Comparison of ENCODE assay signal across 21 cellular contexts in genomic region chr1:201251411-201251810, GRCh38. TPM values are rescaled to one million over a fixed set of nuclear protein-coding genes. Genes with fewer than 3 reads are reported as not detected.
DNase-seq lines count a peak whose midpoint lies in the region; TF ChIP-seq lines count a peak whose summit lies in the region.
"Had no signal": no experiment of that assay in that cellular context is flagged by ENCODE, and none has a peak within 500 bp of the region (broad histone marks: within the 10 kb centered on the region; RNA-seq: fewer than 3 reads in every experiment).

No MANE protein-coding gene starts in this region.

- no peak overlapping the region for H2AFZ ChIP-seq in H9 (ENCODE audit: low read length)
- H2AFZ ChIP-seq: GM23338 had no signal

- H2AK5ac ChIP-seq in H9 (ENCODE audit: insufficient read length, low read length), result no peak overlapping the region

- H2BK5ac ChIP-seq in H9 (ENCODE audit: insufficient read length, low read length), result no peak overlapping the region

- no peak overlapping the region for H3K27ac ChIP-seq in H9 (ENCODE audit: insufficient read length, low read depth, low read length)
- H3K27ac ChIP-seq: BLaER1 treated with 17β-estradiol and CSF1 and Interleukin-3, amounts not matched to agents 10 nM and 100 nM had no signal

- no peak for TF ChIP-seq CTCF in GM10248 (IDR thresholded peaks at IDR 0.05; ENCODE audit: control extremely low read depth, extremely low read depth, low read depth, missing control alignments)
- no peak for TF ChIP-seq CTCF in H9 (conservative IDR thresholded peaks at IDR 0.05)
- TF ChIP-seq CTCF in GM20000 (IDR thresholded peaks at IDR 0.05; ENCODE audit: extremely low read depth, missing control alignments), result no peak

- H3K27me3 ChIP-seq in H7 (ENCODE audit: control insufficient read depth, insufficient read depth, low read length), result no peaks in the 10 kb centered on the region
- H3K27me3 ChIP-seq in H9 (ENCODE audit: insufficient read depth, low read length), result no peaks in the 10 kb centered on the region
- H3K27me3 ChIP-seq: BE2C; BLaER1 treated with 17β-estradiol and CSF1 and Interleukin-3, amounts not matched to agents 10 nM and 100 nM had no signal

- H2BK12ac ChIP-seq in H9 (ENCODE audit: insufficient read length, low read depth, low read length), result no peak overlapping the region

- H3T11ph ChIP-seq in H9 (ENCODE audit: low read length), result no peak overlapping the region

- no peak overlapping the region for H2BK20ac ChIP-seq in H9 (ENCODE audit: low read depth, low read length, poor library complexity, severe bottlenecking)

- no peaks in the 10 kb centered on the region for H3K9me3 ChIP-seq in H9 (ENCODE audit: control insufficient read depth, low read depth, low read length)
- H3K9me3 ChIP-seq: BE2C; BLaER1 treated with 17β-estradiol and CSF1 and Interleukin-3, amounts not matched to agents 10 nM and 100 nM had no signal

- H3K9me3 Mint-ChIP-seq in activated CD4-positive, alpha-beta T cell treated with anti-CD3 and anti-CD28 coated beads, Interleukin-2, amount 10 ng/mL, durations not matched to agents 24 days and 14 days, result no peaks in the 10 kb centered on the region
- H3K9me3 Mint-ChIP-seq in H9, result no peaks in the 10 kb centered on the region
- H3K9me3 Mint-ChIP-seq: CD14-positive monocyte; CD4-positive, alpha-beta T cell; CD8-positive, alpha-beta memory T cell; GM23338 had no signal

- no peaks in the 10 kb centered on the region for H3K79me2 ChIP-seq in H9 (ENCODE audit: insufficient read depth, low read length)

- H3K4me1 ChIP-seq in H9 (ENCODE audit: insufficient read depth, low read length), result no peaks in the 10 kb centered on the region
- H3K4me1 ChIP-seq: BE2C had no signal

- CTCF ChIA-PET in GM10248 (lab: Yijun Ruan, JAX), result interaction anchor here (1.0 to 1.9 kb wide), 5 partner anchors 11 to 109 kb away, joined by 3 to 5 read pairs (median 3); no protein-coding TSS in a partner anchor

- peaks cover 4% of the 10 kb centered on the region for H4K20me1 ChIP-seq in H9 (ENCODE audit: control insufficient read depth, insufficient read depth, insufficient read length)
- H4K20me1 ChIP-seq: BLaER1 treated with 17β-estradiol and CSF1 and Interleukin-3, amounts not matched to agents 10 nM and 100 nM had no signal

- no peaks in the 10 kb centered on the region for H3K4me1 Mint-ChIP-seq in activated CD4-positive, alpha-beta T cell treated with anti-CD3 and anti-CD28 coated beads, Interleukin-2, amount 10 ng/mL, durations not matched to agents 24 days and 14 days
- H3K4me1 Mint-ChIP-seq in H9, result no peaks in the 10 kb centered on the region
- H3K4me1 Mint-ChIP-seq: CD14-positive monocyte; CD8-positive, alpha-beta memory T cell; GM23338 had no signal

- no peak overlapping the region for H3K56ac ChIP-seq in H9 (ENCODE audit: insufficient read length, low read depth, low read length)

- H4K5ac ChIP-seq in H9 (ENCODE audit: insufficient read length, low read depth, low read length), result no peak overlapping the region

- H4K8ac ChIP-seq in H9 (replicated peaks; ENCODE audit: insufficient read length, low read depth, low read length), result no peak overlapping the region

- H3K9ac ChIP-seq in H9 (ENCODE audit: extremely low read depth, insufficient read length, low read length), result no peak overlapping the region
- H3K9ac ChIP-seq: BLaER1 treated with 17β-estradiol and CSF1 and Interleukin-3, amounts not matched to agents 10 nM and 100 nM had no signal

- no peak overlapping the region for H3K4ac ChIP-seq in H9 (ENCODE audit: low read depth, low read length)

- no peak overlapping the region for H3K23ac ChIP-seq in H9 (ENCODE audit: insufficient read length, low read depth, low read length)

- H4K91ac ChIP-seq in H9 (ENCODE audit: insufficient read length, low read depth, low read length), result no peak overlapping the region

- POLR2A ChIA-PET in GM10248 (lab: Yijun Ruan, JAX), result no interaction called here

- H2BK15ac ChIP-seq in H9 (ENCODE audit: low read depth, low read length), result no peak overlapping the region

- no peak overlapping the region for H3K27ac Mint-ChIP-seq in activated CD4-positive, alpha-beta T cell treated with anti-CD3 and anti-CD28 coated beads, Interleukin-2, amount 10 ng/mL, durations not matched to agents 24 days and 14 days
- H3K27ac Mint-ChIP-seq in H9, result no peak overlapping the region
- H3K27ac Mint-ChIP-seq: CD4-positive, alpha-beta T cell; GM23338 had no signal

- H3K36me3 Mint-ChIP-seq in activated CD4-positive, alpha-beta T cell treated with anti-CD3 and anti-CD28 coated beads, Interleukin-2, amount 10 ng/mL, durations not matched to agents 24 days and 14 days (ENCODE audit: low read depth), result no peaks in the 10 kb centered on the region
- no peaks in the 10 kb centered on the region for H3K36me3 Mint-ChIP-seq in H9 (ENCODE audit: insufficient read depth in 1 of 3, low read depth in 3 of 3)
- H3K36me3 Mint-ChIP-seq: CD14-positive monocyte; CD8-positive, alpha-beta memory T cell had no signal

- H3K4me3 ChIP-seq in H7 (ENCODE audit: insufficient read depth, low read depth, low read length), result no peak overlapping the region
- H3K4me3 ChIP-seq: BLaER1 treated with 17β-estradiol and CSF1 and Interleukin-3, amounts not matched to agents 10 nM and 100 nM; GM23338 had no signal

- no peak overlapping the region for H3K18ac ChIP-seq in H9 (ENCODE audit: insufficient read length, low read depth, low read length)

- intact Hi-C loops in posterior vena cava (cut with DNase I), result loop anchor here in 1 of 2 donors (5.0 to 10.0 kb wide), 2 partner anchors 111 to 153 kb away; no protein-coding TSS in a partner anchor
- intact Hi-C loops in activated CD4-positive, alpha-beta T cell treated with anti-CD3 and anti-CD28 coated beads, Interleukin-2, amount 10 ng/mL, durations not matched to agents 24 days and 14 days (cut with micrococcal nuclease), result no loop called here

- H2BK120ac ChIP-seq in H9 (ENCODE audit: low read depth, low read length, poor library complexity, severe bottlenecking), result no peak overlapping the region

- whole genome bisulfite sequencing in H9 (ENCODE audit: extremely low coverage, insufficient read length, low lambda C conversion rate), result no CpG with 5 or more reads among the region's 2 CpGs

- H3K79me1 ChIP-seq in H9 (ENCODE audit: insufficient read depth, low read depth, low read length, poor library complexity, severe bottlenecking), result no peaks in the 10 kb centered on the region

- H3K4me2 ChIP-seq in H9 (ENCODE audit: insufficient read depth, insufficient read length, low read length), result no peak overlapping the region
- H3K4me2 ChIP-seq: BLaER1 treated with 17β-estradiol and CSF1 and Interleukin-3, amounts not matched to agents 10 nM and 100 nM; GM23338 had no signal

- no peak overlapping the region for H3K4me3 Mint-ChIP-seq in activated CD4-positive, alpha-beta T cell treated with anti-CD3 and anti-CD28 coated beads, Interleukin-2, amount 10 ng/mL, durations not matched to agents 24 days and 14 days
- H3K4me3 Mint-ChIP-seq in H9, result no peak overlapping the region
- H3K4me3 Mint-ChIP-seq: CD14-positive monocyte; CD4-positive, alpha-beta T cell; CD8-positive, alpha-beta memory T cell; GM23338 had no signal

- H3K14ac ChIP-seq in H9 (ENCODE audit: insufficient read depth, low read length), result no peak overlapping the region

- DNase-seq in GM10248 (ENCODE audit: extremely low spot score), result peak; percentile 6
- DNase-seq in H7, result peak; percentile 13
- DNase-seq in ecto neural progenitor cell (ENCODE audit: low spot score), result peak; percentile 23
- DNase-seq in posterior vena cava (ENCODE audit: low spot score), result peak; percentile 62
- DNase-seq in medulla oblongata (ENCODE audit: extremely low spot score), result no peak
- DNase-seq in activated CD4-positive, alpha-beta T cell treated with anti-CD3 and anti-CD28 coated beads, Interleukin-2, amount 10 ng/mL, durations not matched to agents 24 days and 14 days, result no peak
- DNase-seq in H9, result no peak
- DNase-seq in GM20000 (ENCODE audit: low spot score), result no peak
- DNase-seq: ACHN; AML-193; BE2C; CD4-positive, alpha-beta T cell; CD8-positive, alpha-beta memory T cell; DMS 273 treated with DMSO at 0.1 percent for 48 hours; EL; GDM1; HCEC 1CT had no signal

- H3K27me3 Mint-ChIP-seq in activated CD4-positive, alpha-beta T cell treated with anti-CD3 and anti-CD28 coated beads, Interleukin-2, amount 10 ng/mL, durations not matched to agents 24 days and 14 days, result no peaks in the 10 kb centered on the region
- H3K27me3 Mint-ChIP-seq in H9 (ENCODE audit: low read depth), result peaks cover 3% of the 10 kb centered on the region

- no peaks in the 10 kb centered on the region for H3K23me2 ChIP-seq in H9 (ENCODE audit: insufficient read length, low read depth, low read length, poor library complexity, severe bottlenecking)

- H3K36me3 ChIP-seq in H7 (replicated peaks; ENCODE audit: control insufficient read depth, insufficient read depth, low read length), result no peaks in the 10 kb centered on the region
- H3K36me3 ChIP-seq: BE2C; BLaER1 treated with 17β-estradiol and CSF1 and Interleukin-3, amounts not matched to agents 10 nM and 100 nM had no signal

RNA-seq across cellular contexts. Expression of gene PKP1, which starts 31.9 kb away (rescaled TPM):
- total RNA-seq in H7 (2014; rRNA removed; shearing (Covaris generic)), result not detected in 2 replicates
- total RNA-seq in posterior vena cava, result 1 to 10 TPM in 1 of 2 donors, under 1 TPM in 1; 0.83 to 2.8 TPM
- not detected in 2 replicates for total RNA-seq in activated CD4-positive, alpha-beta T cell treated with anti-CD3 and anti-CD28 coated beads, Interleukin-2, amount 10 ng/mL, durations not matched to agents 24 days and 14 days
- total RNA-seq in H9 (2021), result 0.09 and 0.13 TPM in 2 replicates
- total RNA-seq: CD4-positive, alpha-beta T cell; CD8-positive, alpha-beta memory T cell; H4 had no signal

Comparison
In these comparisons a context has a peak if more than half of its experiments do, and no peak if none do; other contexts are left out.
1. DNase-seq: peak in GM10248 (single experiment), H7 (single experiment), ecto neural progenitor cell (single experiment) and posterior vena cava (single experiment); none in medulla oblongata (single experiment), activated CD4-positive, alpha-beta T cell treated with anti-CD3 and anti-CD28 coated beads, Interleukin-2, amount 10 ng/mL, durations not matched to agents 24 days and 14 days (single experiment), H9 (single experiment) and GM20000 (single experiment).